ENCODE assay signal across 23 cellular contexts in genomic region chr3:182252802-182253201, GRCh38.
"Had no signal": no experiment of that assay in that cellular context is flagged by ENCODE, and none has a peak within 500 bp of the region (broad histone marks: within the 10 kb centered on the region; RNA-seq: fewer than 3 reads in every experiment).

No MANE protein-coding gene starts in this region.

- H3K4me3 ChIP-seq: left ventricle myocardium inferior, lung, mucosa of descending colon, ovary, right atrium auricular region, right lobe of liver, skin epidermis, stomach, suprapubic skin, thoracic aorta, tibial artery, upper lobe of right lung had no signal

- H3K9me3 ChIP-seq: left ventricle myocardium inferior, mucosa of descending colon, ovary, right atrium auricular region, right lobe of liver, stomach, suprapubic skin, thoracic aorta, tibial artery, upper lobe of right lung had no signal

- DNase-seq: immature natural killer cell; islet precursor cell; left ventricle myocardium inferior; mucosa of descending colon; naive thymus-derived CD4-positive, alpha-beta T cell; ovary; right lobe of liver; stimulated activated CD4-positive, alpha-beta T cell treated with anti-CD3 and anti-CD28 coated beads, Interleukin-12 subunit alpha, Interleukin-12 subunit beta, amount 100 ng/mL, for 4 hours; stimulated activated CD4-positive, alpha-beta T cell treated with anti-CD3 and anti-CD28 coated beads, Interleukin-15, amount 100 ng/mL, for 24 hours; stimulated activated CD4-positive, alpha-beta T cell treated with anti-CD3 and anti-CD28 coated beads, Interleukin-2, amount 100 ng/mL, for 24 hours; stimulated activated CD4-positive, alpha-beta T cell treated with anti-CD3 and anti-CD28 coated beads, Interleukin-4, amount 100 ng/mL, for 1 hour; stimulated activated naive B cell treated with anti-CD40 and anti-IgM and Interleukin-4, amounts not matched to agents 10 μg/mL and 1 μg/mL and 100 μg/mL, for 72 hours; stimulated activated naive CD8-positive, alpha-beta T cell treated with anti-CD3 and anti-CD28 coated beads, Interleukin-15, Interleukin-2, amounts not matched to agents 100 U/mL and 50 U/mL, for 24 hours; stomach; tibial artery; trophoblast cell; upper lobe of right lung had no signal

- H3K27me3 ChIP-seq: ovary, right atrium auricular region, right lobe of liver, stomach, suprapubic skin, tibial artery, upper lobe of right lung had no signal

- H3K4me1 ChIP-seq: left ventricle myocardium inferior, right atrium auricular region, right lobe of liver, stomach, suprapubic skin, tibial artery, upper lobe of right lung had no signal

- H3K36me3 ChIP-seq: left ventricle myocardium inferior, ovary, right atrium auricular region, right lobe of liver, stomach, suprapubic skin, thoracic aorta, tibial artery, upper lobe of right lung had no signal

- ATAC-seq: mucosa of descending colon; naive thymus-derived CD4-positive, alpha-beta T cell; natural killer cell treated with Interleukin-12 subunit alpha and Interleukin-12 subunit beta and Interleukin-15 and Interleukin-18, amount 100 ng/mL, for 72 hours; right lobe of liver; stimulated activated naive B cell treated with anti-CD40 and anti-IgM and Interleukin-4, amounts not matched to agents 10 μg/mL and 1 μg/mL and 100 μg/mL, for 72 hours; stimulated activated naive CD8-positive, alpha-beta T cell treated with anti-CD3 and anti-CD28 coated beads, Interleukin-15, Interleukin-2, amounts not matched to agents 100 U/mL and 50 U/mL, for 24 hours; upper lobe of right lung had no signal

- H3K27ac ChIP-seq: left ventricle myocardium inferior, ovary, right atrium auricular region, right lobe of liver, skin epidermis, stomach, suprapubic skin, thoracic aorta, tibial artery, upper lobe of right lung had no signal
